9 cellular contexts compared by ENCODE assay signal in genomic region chr3:152737021-152737908, GRCh38.
DNase-seq lines count a peak whose midpoint lies in the region; ATAC-seq, FAIRE-seq and TF ChIP-seq lines count a peak whose summit lies in the region.
"Had no signal": no experiment of that assay in that cellular context is flagged by ENCODE, and none has a peak within 500 bp of the region (broad histone marks: within the 10 kb centered on the region; RNA-seq: fewer than 3 reads in every experiment).

No MANE protein-coding gene starts in this region.

- H3K27me3 Mint-ChIP-seq in activated CD4-positive, alpha-beta memory T cell treated with anti-CD3 and anti-CD28 coated beads for 36 hours = peaks cover 1% of the 10 kb centered on the region

- DNase-seq in H54 (ENCODE audit: insufficient read length, low spot score) (peak; percentile 9), MG63 (peak; percentile 47), fibroblast of villous mesenchyme (ENCODE audit: low read depth) (peak; percentile 72), caudate nucleus (lab: John Stamatoyannopoulos, UW) (no peak), KG1 (lab: John Stamatoyannopoulos, UW) (no peak), NCI-H1092 (lab: John Stamatoyannopoulos, UW) (no peak)
- no peak for DNase-seq in activated CD4-positive, alpha-beta memory T cell treated with anti-CD3 and anti-CD28 coated beads for 36 hours

- no peak overlapping the region for H3K4me3 ChIP-seq in MG63
- no peak overlapping the region for H3K4me3 ChIP-seq in fibroblast of villous mesenchyme (ENCODE audit: low read depth, low read length)

- H3K27ac Mint-ChIP-seq in activated CD4-positive, alpha-beta memory T cell treated with anti-CD3 and anti-CD28 coated beads for 36 hours = no peak overlapping the region

- no peak for TF ChIP-seq POLR2A in H54 (IDR thresholded peaks at IDR 0.05; ENCODE audit: low read depth, low read length)

- no peaks in the 10 kb centered on the region for H3K9me3 ChIP-seq in MG63

- CTCF ChIA-PET in activated CD4-positive, alpha-beta memory T cell treated with anti-CD3 and anti-CD28 coated beads for 36 hours (lab: Charles Lee) = no interaction called here

- no peak overlapping the region for H3K4me3 Mint-ChIP-seq in activated CD4-positive, alpha-beta memory T cell treated with anti-CD3 and anti-CD28 coated beads for 36 hours

- FAIRE-seq in H54 (lab: Jason Lieb, UNC) = peak; percentile 95
- FAIRE-seq: endothelial cell of umbilical vein had no signal

- H3K4me1 Mint-ChIP-seq in activated CD4-positive, alpha-beta memory T cell treated with anti-CD3 and anti-CD28 coated beads for 36 hours (ENCODE audit: low read depth) = no peaks in the 10 kb centered on the region

- H3K27me3 ChIP-seq in MG63 = no peaks in the 10 kb centered on the region

- POLR2A ChIA-PET in activated CD4-positive, alpha-beta memory T cell treated with anti-CD3 and anti-CD28 coated beads for 36 hours (lab: Charles Lee) = no interaction called here

- H3K36me3 Mint-ChIP-seq in activated CD4-positive, alpha-beta memory T cell treated with anti-CD3 and anti-CD28 coated beads for 36 hours = no peaks in the 10 kb centered on the region

- H3K36me3 ChIP-seq in MG63 = no peaks in the 10 kb centered on the region

- intact Hi-C loops in activated CD4-positive, alpha-beta memory T cell treated with anti-CD3 and anti-CD28 coated beads for 36 hours (cut with micrococcal nuclease) = no loop called here

- TF ChIP-seq CTCF in fibroblast of villous mesenchyme (IDR thresholded peaks at IDR 0.05; ENCODE audit: insufficient read depth, low read depth, low read length) = no peak

- peak; percentile 99 for ATAC-seq in GM18517 (IDR thresholded peaks at IDR 0.05; ENCODE audit: unreplicated experiment)

- no peak overlapping the region for H3K27ac ChIP-seq in caudate nucleus (ENCODE audit: low read depth, low read length)

- no peaks in the 10 kb centered on the region for H3K9me3 Mint-ChIP-seq in activated CD4-positive, alpha-beta memory T cell treated with anti-CD3 and anti-CD28 coated beads for 36 hours

Comparison
In these comparisons a context has a peak if more than half of its experiments do, and no peak if none do; other contexts are left out.
1. DNase-seq: peak in H54 (single experiment), MG63 (single experiment) and fibroblast of villous mesenchyme (single experiment); none in caudate nucleus (0 of 61), KG1 (single experiment), NCI-H1092 (single experiment) and activated CD4-positive, alpha-beta memory T cell treated with anti-CD3 and anti-CD28 coated beads for 36 hours (single experiment).